ENCODE assay signal across 8 cellular contexts in the genomic region with DNA sequence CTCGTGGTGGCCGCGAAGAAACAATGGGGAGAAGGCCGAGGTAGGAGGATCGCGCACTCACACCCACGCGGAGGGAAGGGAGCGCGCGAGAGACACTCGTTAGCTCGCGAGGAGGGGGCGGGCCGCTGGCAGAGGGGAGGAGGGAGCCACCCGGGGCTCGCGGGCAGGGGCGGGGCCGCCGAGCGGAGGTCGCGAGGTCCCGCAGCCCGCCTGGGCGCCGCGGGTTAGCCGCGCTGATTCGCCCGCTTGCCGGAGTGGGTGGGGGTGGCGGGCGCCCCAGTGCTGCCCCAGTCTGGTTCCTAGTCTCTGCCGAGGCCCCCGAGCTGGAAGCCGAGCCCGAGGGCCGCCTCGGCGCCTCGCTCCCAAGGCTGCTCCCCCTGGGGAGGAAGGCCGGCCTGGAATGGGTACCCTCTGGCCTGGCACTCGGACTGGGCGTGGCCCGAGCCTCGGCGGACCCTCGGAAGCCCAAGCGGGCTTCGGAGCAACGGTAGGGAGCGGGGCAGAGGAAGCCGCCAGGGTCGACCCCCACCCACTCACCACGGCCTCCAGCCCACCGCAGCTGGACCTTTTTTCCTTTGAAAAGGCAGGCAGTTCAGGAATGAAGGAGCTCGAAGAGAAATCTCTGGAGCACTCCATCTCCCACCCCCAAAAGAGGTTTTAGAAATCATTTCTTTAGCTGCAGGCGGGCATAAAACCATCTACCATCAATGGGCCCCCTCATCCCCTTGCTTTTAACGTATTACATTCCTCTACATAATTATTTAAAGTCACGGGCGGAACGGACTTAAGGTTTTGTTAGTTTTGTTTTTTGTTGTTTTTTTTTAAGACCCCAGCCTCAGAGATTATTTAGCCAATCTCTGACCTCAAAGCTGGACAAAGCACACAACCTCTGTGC. TPM values are rescaled to one million over a fixed set of nuclear protein-coding genes. Genes with fewer than 3 reads are reported as not detected.
DNase-seq lines count a peak whose midpoint lies in the region; ATAC-seq, FAIRE-seq and TF ChIP-seq lines count a peak whose summit lies in the region.

No MANE protein-coding gene starts in this region.

- no peaks in the 10 kb centered on the region for H3K36me3 Mint-ChIP-seq in neural crest cell (ENCODE audit: low read depth)
- no peaks in the 10 kb centered on the region for H3K36me3 Mint-ChIP-seq in stimulated activated naive CD8-positive, alpha-beta T cell treated with anti-CD3 and anti-CD28 coated beads, Interleukin-15, Interleukin-2, amounts not matched to agents 100 ng/mL and 50 ng/mL, for 24 hours (ENCODE audit: low read depth)

- TF ChIP-seq EP300 in Ishikawa (IDR thresholded peaks at IDR 0.05; ENCODE audit: borderline replicate concordance) = no peak

- ATAC-seq in GM21515 (IDR thresholded peaks at IDR 0.05; ENCODE audit: unreplicated experiment) = peak; percentile 56

- no peaks in the 10 kb centered on the region for H3K9me3 Mint-ChIP-seq in neural crest cell
- H3K9me3 Mint-ChIP-seq in stimulated activated naive CD8-positive, alpha-beta T cell treated with anti-CD3 and anti-CD28 coated beads, Interleukin-15, Interleukin-2, amounts not matched to agents 100 ng/mL and 50 ng/mL, for 24 hours = no peaks in the 10 kb centered on the region

- H3K27me3 Mint-ChIP-seq in neural crest cell (ENCODE audit: low read depth) = no peaks in the 10 kb centered on the region
- no peaks in the 10 kb centered on the region for H3K27me3 Mint-ChIP-seq in stimulated activated naive CD8-positive, alpha-beta T cell treated with anti-CD3 and anti-CD28 coated beads, Interleukin-15, Interleukin-2, amounts not matched to agents 100 ng/mL and 50 ng/mL, for 24 hours

- no peak for TF ChIP-seq RAD21 in Ishikawa (IDR thresholded peaks at IDR 0.05; ENCODE audit: low read depth)

- peak overlapping the region; percentile 88 for H3K4me3 Mint-ChIP-seq in neural crest cell
- peak overlapping the region; percentile 79 for H3K4me3 Mint-ChIP-seq in stimulated activated naive CD8-positive, alpha-beta T cell treated with anti-CD3 and anti-CD28 coated beads, Interleukin-15, Interleukin-2, amounts not matched to agents 100 ng/mL and 50 ng/mL, for 24 hours

- peak overlapping the region; percentile 92 for H3K4me3 ChIP-seq in fibroblast of villous mesenchyme (ENCODE audit: low read depth, low read length)

- no peak for FAIRE-seq in D721Med (lab: Jason Lieb, UNC)

- TF ChIP-seq CTCF in D721Med (IDR thresholded peaks at IDR 0.05; ENCODE audit: insufficient read depth, missing control alignments) = no peak
- TF ChIP-seq CTCF in fibroblast of villous mesenchyme (IDR thresholded peaks at IDR 0.05; ENCODE audit: insufficient read depth, low read depth, low read length) = no peak
- no peak for TF ChIP-seq CTCF in neural crest cell (conservative IDR thresholded peaks at IDR 0.05)

- peak overlapping the region; percentile 97 for H3K27ac Mint-ChIP-seq in neural crest cell (ENCODE audit: unreplicated experiment)
- H3K27ac Mint-ChIP-seq in stimulated activated naive CD8-positive, alpha-beta T cell treated with anti-CD3 and anti-CD28 coated beads, Interleukin-15, Interleukin-2, amounts not matched to agents 100 ng/mL and 50 ng/mL, for 24 hours = peak overlapping the region; percentile 62

- peaks cover 31% of the 10 kb centered on the region for H3K4me1 Mint-ChIP-seq in neural crest cell
- peaks cover 36% of the 10 kb centered on the region for H3K4me1 Mint-ChIP-seq in stimulated activated naive CD8-positive, alpha-beta T cell treated with anti-CD3 and anti-CD28 coated beads, Interleukin-15, Interleukin-2, amounts not matched to agents 100 ng/mL and 50 ng/mL, for 24 hours (ENCODE audit: low read depth)

- DNase-seq in D721Med (ENCODE audit: insufficient read length, low spot score) (peak; percentile 35), RPMI8226 (peak; percentile 90), fibroblast of villous mesenchyme (ENCODE audit: low read depth) (peak; percentile 86), neural crest cell (ENCODE audit: low read depth, low spot score) (peak; percentile 90)
- peak; percentile 96 for DNase-seq in activated effector memory CD4-positive, alpha-beta T cell treated with anti-CD3 and anti-CD28 coated beads, Interleukin-2, amount 50 U/mL, for 16 hours

TF ChIP-seq in Ishikawa, 13 proteins besides CTCF, POLR2A, EP300 and RAD21:
- TF ChIP-seq TEAD4 (IDR thresholded peaks at IDR 0.05) = no peak
- TF ChIP-seq, protein P1, sequence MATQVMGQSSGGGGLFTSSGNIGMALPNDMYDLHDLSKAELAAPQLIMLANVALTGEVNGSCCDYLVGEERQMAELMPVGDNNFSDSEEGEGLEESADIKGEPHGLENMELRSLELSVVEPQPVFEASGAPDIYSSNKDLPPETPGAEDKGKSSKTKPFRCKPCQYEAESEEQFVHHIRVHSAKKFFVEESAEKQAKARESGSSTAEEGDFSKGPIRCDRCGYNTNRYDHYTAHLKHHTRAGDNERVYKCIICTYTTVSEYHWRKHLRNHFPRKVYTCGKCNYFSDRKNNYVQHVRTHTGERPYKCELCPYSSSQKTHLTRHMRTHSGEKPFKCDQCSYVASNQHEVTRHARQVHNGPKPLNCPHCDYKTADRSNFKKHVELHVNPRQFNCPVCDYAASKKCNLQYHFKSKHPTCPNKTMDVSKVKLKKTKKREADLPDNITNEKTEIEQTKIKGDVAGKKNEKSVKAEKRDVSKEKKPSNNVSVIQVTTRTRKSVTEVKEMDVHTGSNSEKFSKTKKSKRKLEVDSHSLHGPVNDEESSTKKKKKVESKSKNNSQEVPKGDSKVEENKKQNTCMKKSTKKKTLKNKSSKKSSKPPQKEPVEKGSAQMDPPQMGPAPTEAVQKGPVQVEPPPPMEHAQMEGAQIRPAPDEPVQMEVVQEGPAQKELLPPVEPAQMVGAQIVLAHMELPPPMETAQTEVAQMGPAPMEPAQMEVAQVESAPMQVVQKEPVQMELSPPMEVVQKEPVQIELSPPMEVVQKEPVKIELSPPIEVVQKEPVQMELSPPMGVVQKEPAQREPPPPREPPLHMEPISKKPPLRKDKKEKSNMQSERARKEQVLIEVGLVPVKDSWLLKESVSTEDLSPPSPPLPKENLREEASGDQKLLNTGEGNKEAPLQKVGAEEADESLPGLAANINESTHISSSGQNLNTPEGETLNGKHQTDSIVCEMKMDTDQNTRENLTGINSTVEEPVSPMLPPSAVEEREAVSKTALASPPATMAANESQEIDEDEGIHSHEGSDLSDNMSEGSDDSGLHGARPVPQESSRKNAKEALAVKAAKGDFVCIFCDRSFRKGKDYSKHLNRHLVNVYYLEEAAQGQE (IDR thresholded peaks at IDR 0.05; ENCODE audit: low read depth) = no peak
- TF ChIP-seq NFIC (IDR thresholded peaks at IDR 0.05) = no peak
- TF ChIP-seq FOXM1 (IDR thresholded peaks at IDR 0.05; ENCODE audit: borderline replicate concordance, low read depth) = no peak
- peak; percentile 91 for TF ChIP-seq ZBTB7A (IDR thresholded peaks at IDR 0.05; ENCODE audit: low read depth)
- no peak for TF ChIP-seq YY1 (IDR thresholded peaks at IDR 0.05; ENCODE audit: low read depth)
- TF ChIP-seq, protein P2, sequence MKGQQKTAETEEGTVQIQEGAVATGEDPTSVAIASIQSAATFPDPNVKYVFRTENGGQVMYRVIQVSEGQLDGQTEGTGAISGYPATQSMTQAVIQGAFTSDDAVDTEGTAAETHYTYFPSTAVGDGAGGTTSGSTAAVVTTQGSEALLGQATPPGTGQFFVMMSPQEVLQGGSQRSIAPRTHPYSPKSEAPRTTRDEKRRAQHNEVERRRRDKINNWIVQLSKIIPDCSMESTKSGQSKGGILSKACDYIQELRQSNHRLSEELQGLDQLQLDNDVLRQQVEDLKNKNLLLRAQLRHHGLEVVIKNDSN (IDR thresholded peaks at IDR 0.05) = no peak
- TF ChIP-seq, protein P3, sequence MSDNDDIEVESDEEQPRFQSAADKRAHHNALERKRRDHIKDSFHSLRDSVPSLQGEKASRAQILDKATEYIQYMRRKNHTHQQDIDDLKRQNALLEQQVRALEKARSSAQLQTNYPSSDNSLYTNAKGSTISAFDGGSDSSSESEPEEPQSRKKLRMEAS (IDR thresholded peaks at IDR 0.05) = peak; percentile 40; the same call in 1 of the 2 replicates
- no peak for TF ChIP-seq TCF12 (IDR thresholded peaks at IDR 0.05; ENCODE audit: low read depth)
- no peak for TF ChIP-seq CREB1 (IDR thresholded peaks at IDR 0.05; ENCODE audit: low read depth)
- no peak for TF ChIP-seq CEBPB (IDR thresholded peaks at IDR 0.05)
- TF ChIP-seq TAF1 (IDR thresholded peaks at IDR 0.05; ENCODE audit: low read depth) = no peak
- TF ChIP-seq EGR1 (IDR thresholded peaks at IDR 0.05) = peak; percentile 88

RNA-seq across cellular contexts. Expression of a gene that starts 0.7 kb away (rescaled TPM):
- 31.9 and 39.7 TPM in 2 replicates for total RNA-seq in fibroblast of villous mesenchyme
- 88.0 and 89.6 TPM in 2 replicates for total RNA-seq in neural crest cell

RNA-seq across cellular contexts. Expression of a gene that starts 48.6 kb away (rescaled TPM):
- total RNA-seq in fibroblast of villous mesenchyme (52.8 and 64.8 TPM in 2 replicates), neural crest cell (30.6 and 31.1 TPM in 2 replicates)

Comparison
In these comparisons a context has a peak if more than half of its experiments do, and no peak if none do; other contexts are left out.
1. Peak in every context shown above with its lines: DNase-seq, ATAC-seq and H3K4me3 ChIP-seq.
2. DNase-seq: peak in every context shown above with its lines; median percentile 96 in activated effector memory CD4-positive, alpha-beta T cell treated with anti-CD3 and anti-CD28 coated beads, Interleukin-2, amount 50 U/mL, for 16 hours; 90 in RPMI8226; 90 in neural crest cell; 86 in fibroblast of villous mesenchyme; 35 in D721Med.